Comparison of ENCODE assay signal across 25 cellular contexts in genomic region chr12:44307506-44308168, GRCh38.
A peak's percentile ranks its signal among the peaks of the same experiment; 100 is the strongest.
DNase-seq lines count a peak whose midpoint lies in the region; ATAC-seq and TF ChIP-seq lines count a peak whose summit lies in the region.
"Had no signal": no experiment of that assay in that cellular context is flagged by ENCODE, and none has a peak within 500 bp of the region (broad histone marks: within the 10 kb centered on the region; RNA-seq: fewer than 3 reads in every experiment).

No MANE protein-coding gene starts in this region.

- peaks cover 4 to 12% of the 10 kb centered on the region in 2 donors for H3K9me3 Mint-ChIP-seq in natural killer cell
- H3K9me3 Mint-ChIP-seq in CD4-positive, alpha-beta T cell: peaks cover 2% of the 10 kb centered on the region

- peaks cover 10% of the 10 kb centered on the region for H3K36me3 Mint-ChIP-seq in natural killer cell
- peaks cover 10% of the 10 kb centered on the region for H3K36me3 Mint-ChIP-seq in CD4-positive, alpha-beta T cell (ENCODE audit: low read depth)
- H3K36me3 Mint-ChIP-seq: activated naive CD4-positive, alpha-beta T cell treated with anti-CD3 and anti-CD28 coated beads, Interleukin-2, amount 10 ng/mL, durations not matched to agents 7 days and 5 days had no signal

- H3K4me3 Mint-ChIP-seq in natural killer cell: no peak overlapping the region
- H3K4me3 Mint-ChIP-seq in CD4-positive, alpha-beta T cell: no peak overlapping the region
- H3K4me3 Mint-ChIP-seq: activated CD4-positive, alpha-beta memory T cell treated with anti-CD3 and anti-CD28 coated beads for 36 hours; activated naive CD4-positive, alpha-beta T cell treated with anti-CD3 and anti-CD28 coated beads, Interleukin-2, amount 10 ng/mL, durations not matched to agents 7 days and 5 days; activated T-cell treated with anti-CD3 and anti-CD28 coated beads, Interleukin-2, amount 50 U/mL, for 24 hours; H9; stimulated activated naive B cell treated with anti-CD40 and anti-IgM and Interleukin-4, amounts not matched to agents 10 μg/mL and 1 μg/mL and 100 μg/mL, for 72 hours; T-helper 17 cell had no signal

- H3K27ac Mint-ChIP-seq in natural killer cell: no peak overlapping the region
- H3K27ac Mint-ChIP-seq in CD4-positive, alpha-beta T cell: no peak overlapping the region
- H3K27ac Mint-ChIP-seq: activated CD4-positive, alpha-beta memory T cell treated with anti-CD3 and anti-CD28 coated beads for 36 hours; activated naive CD4-positive, alpha-beta T cell treated with anti-CD3 and anti-CD28 coated beads, Interleukin-2, amount 10 ng/mL, durations not matched to agents 7 days and 5 days; activated T-cell treated with anti-CD3 and anti-CD28 coated beads, Interleukin-2, amount 50 U/mL, for 24 hours; H9; stimulated activated naive B cell treated with anti-CD40 and anti-IgM and Interleukin-4, amounts not matched to agents 10 μg/mL and 1 μg/mL and 100 μg/mL, for 72 hours; T-helper 17 cell had no signal

- intact Hi-C loops in natural killer cell (cut with micrococcal nuclease): no loop called here
- intact Hi-C loops in CD4-positive, alpha-beta T cell (cut with DNase I, micrococcal nuclease): no loop called here

- DNase-seq in D341Med (ENCODE audit: low spot score) (peak; percentile 17), M059J (ENCODE audit: low read depth) (peak; percentile 8), cerebellar cortex (ENCODE audit: low spot score) (peak; percentile 69), GM13976 (ENCODE audit: low spot score) (no peak), natural killer cell (no peak)
- DNase-seq in CD4-positive, alpha-beta T cell: no peak
- DNase-seq: activated CD4-positive, alpha-beta memory T cell treated with anti-CD3 and anti-CD28 coated beads for 36 hours; activated naive CD4-positive, alpha-beta T cell treated with anti-CD3 and anti-CD28 coated beads, Interleukin-2, amount 10 ng/mL, durations not matched to agents 7 days and 5 days; activated T-cell treated with anti-CD3 and anti-CD28 coated beads, Interleukin-2, amount 50 U/mL, for 24 hours; effector CD8-positive, alpha-beta T cell; glutamatergic neuron; H9; left ventricle myocardium inferior; mucosa of descending colon; NCI-H1048; NCI-H1930; NCI-H510A; PC-3; retina; SJCRH30; stimulated activated naive B cell treated with anti-CD40 and anti-IgM and Interleukin-4, amounts not matched to agents 10 μg/mL and 1 μg/mL and 100 μg/mL, for 72 hours; T-helper 17 cell had no signal

- TF ChIP-seq CTCF in GM13976 (IDR thresholded peaks at IDR 0.05; ENCODE audit: borderline replicate concordance, control extremely low read depth, extremely low read depth, insufficient read depth, missing control alignments): no peak
- TF ChIP-seq CTCF in natural killer cell (IDR thresholded peaks at IDR 0.05): no peak
- no peak for TF ChIP-seq CTCF in CD4-positive, alpha-beta T cell (IDR thresholded peaks at IDR 0.05)

- H3K4me1 Mint-ChIP-seq in natural killer cell: no peaks in the 10 kb centered on the region
- no peaks in the 10 kb centered on the region for H3K4me1 Mint-ChIP-seq in CD4-positive, alpha-beta T cell (ENCODE audit: low read depth)
- H3K4me1 Mint-ChIP-seq: activated naive CD4-positive, alpha-beta T cell treated with anti-CD3 and anti-CD28 coated beads, Interleukin-2, amount 10 ng/mL, durations not matched to agents 7 days and 5 days; H9; T-helper 17 cell had no signal

- POLR2A ChIA-PET in CD4-positive, alpha-beta T cell (lab: Charles Lee): no interaction called here

- CTCF ChIA-PET in CD4-positive, alpha-beta T cell (lab: Charles Lee): interaction anchor here (0.7 kb wide), 1 partner anchor 636 kb away, joined by 4 read pairs; no protein-coding TSS in a partner anchor

- H3K27me3 Mint-ChIP-seq in natural killer cell (ENCODE audit: low read depth in 2 of 2): no peaks in the 10 kb centered on the region
- no peaks in the 10 kb centered on the region for H3K27me3 Mint-ChIP-seq in CD4-positive, alpha-beta T cell
- H3K27me3 Mint-ChIP-seq: activated CD4-positive, alpha-beta memory T cell treated with anti-CD3 and anti-CD28 coated beads for 36 hours; activated naive CD4-positive, alpha-beta T cell treated with anti-CD3 and anti-CD28 coated beads, Interleukin-2, amount 10 ng/mL, durations not matched to agents 7 days and 5 days; activated T-cell treated with anti-CD3 and anti-CD28 coated beads, Interleukin-2, amount 50 U/mL, for 24 hours; stimulated activated naive B cell treated with anti-CD40 and anti-IgM and Interleukin-4, amounts not matched to agents 10 μg/mL and 1 μg/mL and 100 μg/mL, for 72 hours; T-helper 17 cell had no signal

- in situ Hi-C loops in GM13976 (cut with MboI; ENCODE audit: low sequenced_read_pairs, unreplicated experiment): no loop called here

- no peaks in the 10 kb centered on the region for H3K9me3 ChIP-seq in CD4-positive, alpha-beta T cell (ENCODE audit: control insufficient read depth, low read length)
- H3K9me3 ChIP-seq: SJCRH30 had no signal

- no peak overlapping the region for H3K27ac ChIP-seq in CD4-positive, alpha-beta T cell (ENCODE audit: low read depth, low read length)
- H3K27ac ChIP-seq: left ventricle myocardium inferior, SJCRH30 had no signal

- H3K27me3 ChIP-seq in CD4-positive, alpha-beta T cell (ENCODE audit: control insufficient read depth, insufficient read depth, low read length): no peaks in the 10 kb centered on the region
- H3K27me3 ChIP-seq: SJCRH30 had no signal

- ATAC-seq in GM19395 (IDR thresholded peaks at IDR 0.05; ENCODE audit: unreplicated experiment) (peak; percentile 57), HG03469 (IDR thresholded peaks at IDR 0.05; ENCODE audit: unreplicated experiment) (no peak), natural killer cell (no peak)
- no peak for ATAC-seq in CD4-positive, alpha-beta T cell (ENCODE audit: poor library complexity)
- ATAC-seq: K562; mucosa of descending colon; PC-3; stimulated activated naive B cell treated with anti-CD40 and anti-IgM and Interleukin-4, amounts not matched to agents 10 μg/mL and 1 μg/mL and 100 μg/mL, for 72 hours; T-helper 17 cell had no signal

Comparison
In these comparisons a context has a peak if more than half of its experiments do, and no peak if none do; other contexts are left out.
1. DNase-seq: peak in D341Med (single experiment), M059J (single experiment) and cerebellar cortex (single experiment); none in GM13976 (single experiment), natural killer cell (single experiment) and CD4-positive, alpha-beta T cell (0 of 10).